ENCODE assay signal across 35 cellular contexts in genomic region chr19:49383598-49383997, GRCh38. TPM values are rescaled to one million over a fixed set of nuclear protein-coding genes. Genes with fewer than 3 reads are reported as not detected.
"Had no signal": no experiment of that assay in that cellular context is flagged by ENCODE, and none has a peak within 500 bp of the region (broad histone marks: within the 10 kb centered on the region; RNA-seq: fewer than 3 reads in every experiment).

No MANE protein-coding gene starts in this region.

- H3K4me1 ChIP-seq: adrenal gland, breast epithelium, SJCRH30 had no signal

- FAIRE-seq: astrocyte had no signal

- H3K27me3 ChIP-seq: adrenal gland, body of pancreas, breast epithelium, SJCRH30 had no signal

- H3K36me3 ChIP-seq: adrenal gland, breast epithelium, MG63, SJCRH30, WERI-Rb-1 had no signal

- ATAC-seq: activated CD8-positive, alpha-beta T cell treated with anti-CD3 and anti-CD28 coated beads for 36 hours; activated naive CD4-positive, alpha-beta T cell treated with anti-CD3 and anti-CD28 coated beads, Interleukin-2, amount 50 U/mL, for 72 hours; activated T-cell treated with anti-CD3 and anti-CD28 coated beads, Interleukin-2, amount 50 U/mL, for 72 hours; activated T-helper 17 cell treated with anti-CD3 and anti-CD28 coated beads, Interleukin-2, amount 50 U/mL, for 72 hours; body of pancreas; Panc1 had no signal

- DNase-seq: activated CD4-positive, alpha-beta T cell treated with anti-CD3 and anti-CD28 coated beads for 1 hour; activated CD4-positive, alpha-beta T cell treated with anti-CD3 and anti-CD28 coated beads for 48 hours; activated CD4-positive, alpha-beta T cell treated with anti-CD3 and anti-CD28 coated beads, Interleukin-2, amount 50 U/mL, for 4 hours; activated CD4-positive, CD25-positive, alpha-beta regulatory T cell; activated CD8-positive, alpha-beta T cell treated with anti-CD3 and anti-CD28 coated beads for 36 hours; activated effector memory CD4-positive, alpha-beta T cell treated with anti-CD3 and anti-CD28 coated beads, Interleukin-2, amount 50 U/mL, for 16 hours; activated naive CD4-positive, alpha-beta T cell; activated T-cell treated with anti-CD3 and anti-CD28 coated beads, Interleukin-2, amount 50 U/mL, for 1 hour; activated T-cell treated with anti-CD3 and anti-CD28 coated beads, Interleukin-2, amount 50 U/mL, for 72 hours; adrenal gland; body of pancreas; Kasumi-1; MG63; NCI-H1048; NCI-H1436 treated with DMSO at 0.1 percent for 48 hours; NCI-H1694 treated with DMSO at 0.1 percent for 48 hours; NCI-H2029; NCI-H345; NCI-H524 treated with DMSO at 0.1 percent for 48 hours; SHP77; SJCRH30; T1000; WERI-Rb-1 had no signal

- H3K27ac ChIP-seq: adrenal gland, body of pancreas, breast epithelium, SJCRH30, SK-N-MC, WERI-Rb-1 had no signal

- H3K4me3 ChIP-seq: adrenal gland, body of pancreas, breast epithelium, MG63, SJCRH30, SK-N-MC had no signal

- H3K9me3 ChIP-seq: body of pancreas had no signal

RNA-seq across cellular contexts. Expression of gene KASH5, which starts 4.5 kb away (rescaled TPM):
- total RNA-seq: astrocyte; cardiac septum; NCI-H460; RPMI7951; SJCRH30; T-helper 1 cell treated with Interleukin-12 subunit alpha and Interleukin-12 subunit beta and Interleukin-4 antibody, amounts not matched to agents 30 ng/mL and 1 ng/mL, for 36 hours had no signal
- polyA plus RNA-seq: adrenal gland had no signal

RNA-seq across cellular contexts. Expression of gene DKKL1, which starts 19.9 kb away (rescaled TPM):
- total RNA-seq: activated CD8-positive, alpha-beta memory T cell treated with anti-CD3 and anti-CD28 coated beads for 36 hours; activated CD8-positive, alpha-beta T cell treated with anti-CD3 and anti-CD28 coated beads for 36 hours; activated naive CD4-positive, alpha-beta T cell treated with anti-CD3 and anti-CD28 coated beads, Interleukin-2, amount 50 U/mL, for 72 hours; activated T-cell treated with anti-CD3 and anti-CD28 coated beads, Interleukin-2, amount 50 U/mL, for 72 hours; activated T-helper 17 cell treated with anti-CD3 and anti-CD28 coated beads, Interleukin-2, amount 50 U/mL, for 72 hours; body of pancreas; cardiac septum; NCI-H460; T-helper 1 cell treated with Interleukin-12 subunit alpha and Interleukin-12 subunit beta and Interleukin-4 antibody, amounts not matched to agents 30 ng/mL and 1 ng/mL, for 36 hours; T-helper 2 cell treated with Interferon-gamma antibody and Interleukin-4, amounts not matched to agents 100 ng/mL and 5 ng/mL, for 36 hours had no signal

RNA-seq across cellular contexts. Expression of gene TEAD2, which starts 21.4 kb away (rescaled TPM):
- total RNA-seq: activated CD8-positive, alpha-beta memory T cell treated with anti-CD3 and anti-CD28 coated beads for 36 hours; activated CD8-positive, alpha-beta T cell treated with anti-CD3 and anti-CD28 coated beads for 36 hours; activated T-cell treated with anti-CD3 and anti-CD28 coated beads, Interleukin-2, amount 50 U/mL, for 72 hours; T-helper 1 cell treated with Interleukin-12 subunit alpha and Interleukin-12 subunit beta and Interleukin-4 antibody, amounts not matched to agents 30 ng/mL and 1 ng/mL, for 36 hours; T-helper 2 cell treated with Interferon-gamma antibody and Interleukin-4, amounts not matched to agents 100 ng/mL and 5 ng/mL, for 36 hours had no signal

RNA-seq across cellular contexts. Expression of gene PTH2, which starts 39.6 kb away (rescaled TPM):
- total RNA-seq: activated CD8-positive, alpha-beta memory T cell treated with anti-CD3 and anti-CD28 coated beads for 36 hours; activated CD8-positive, alpha-beta T cell treated with anti-CD3 and anti-CD28 coated beads for 36 hours; activated naive CD4-positive, alpha-beta T cell treated with anti-CD3 and anti-CD28 coated beads, Interleukin-2, amount 50 U/mL, for 72 hours; activated T-cell treated with anti-CD3 and anti-CD28 coated beads, Interleukin-2, amount 50 U/mL, for 72 hours; activated T-helper 17 cell treated with anti-CD3 and anti-CD28 coated beads, Interleukin-2, amount 50 U/mL, for 72 hours; adrenal gland; astrocyte; body of pancreas; breast epithelium; cardiac septum; NCI-H460; RPMI7951; SJCRH30; T-helper 1 cell treated with Interleukin-12 subunit alpha and Interleukin-12 subunit beta and Interleukin-4 antibody, amounts not matched to agents 30 ng/mL and 1 ng/mL, for 36 hours; T-helper 2 cell treated with Interferon-gamma antibody and Interleukin-4, amounts not matched to agents 100 ng/mL and 5 ng/mL, for 36 hours had no signal
- polyA plus RNA-seq: adrenal gland had no signal

RNA-seq across cellular contexts. Expression of gene GFY, which starts 41.6 kb away (rescaled TPM):
- total RNA-seq: activated CD8-positive, alpha-beta memory T cell treated with anti-CD3 and anti-CD28 coated beads for 36 hours; activated CD8-positive, alpha-beta T cell treated with anti-CD3 and anti-CD28 coated beads for 36 hours; activated naive CD4-positive, alpha-beta T cell treated with anti-CD3 and anti-CD28 coated beads, Interleukin-2, amount 50 U/mL, for 72 hours; activated T-cell treated with anti-CD3 and anti-CD28 coated beads, Interleukin-2, amount 50 U/mL, for 72 hours; activated T-helper 17 cell treated with anti-CD3 and anti-CD28 coated beads, Interleukin-2, amount 50 U/mL, for 72 hours; adrenal gland; astrocyte; body of pancreas; breast epithelium; cardiac septum; NCI-H460; RPMI7951; SJCRH30; T-helper 1 cell treated with Interleukin-12 subunit alpha and Interleukin-12 subunit beta and Interleukin-4 antibody, amounts not matched to agents 30 ng/mL and 1 ng/mL, for 36 hours; T-helper 2 cell treated with Interferon-gamma antibody and Interleukin-4, amounts not matched to agents 100 ng/mL and 5 ng/mL, for 36 hours had no signal
- polyA plus RNA-seq: adrenal gland had no signal
